Comparison of ENCODE assay signal across 9 cellular contexts in the genomic region with DNA sequence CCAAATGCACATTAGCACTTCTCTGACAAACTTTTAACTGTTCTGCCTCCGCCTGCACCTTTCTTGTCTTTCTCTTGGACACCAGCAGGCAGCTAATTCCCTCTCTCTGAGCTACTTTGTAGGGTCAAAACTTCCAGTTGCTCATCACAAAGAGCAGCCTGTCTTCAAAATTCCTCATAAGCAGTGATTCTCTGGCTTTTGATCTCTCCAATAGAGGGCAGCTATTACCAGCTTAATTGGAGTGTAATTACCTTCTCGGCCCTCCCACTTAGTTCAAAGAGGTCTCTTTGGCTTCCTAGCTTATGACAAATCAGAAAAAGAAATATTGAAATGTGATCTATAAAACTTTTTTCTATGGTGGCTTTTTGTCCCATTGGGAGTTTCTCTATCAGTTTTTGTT. TPM values are rescaled to one million over a fixed set of nuclear protein-coding genes. Genes with fewer than 3 reads are reported as not detected.
DNase-seq lines count a peak whose midpoint lies in the region; ATAC-seq and TF ChIP-seq lines count a peak whose summit lies in the region.
"Had no signal": no experiment of that assay in that cellular context is flagged by ENCODE, and none has a peak within 500 bp of the region (broad histone marks: within the 10 kb centered on the region; RNA-seq: fewer than 3 reads in every experiment).

No MANE protein-coding gene starts in this region.

- TF ChIP-seq POLR2A in upper lobe of left lung (IDR thresholded peaks at IDR 0.05) (no peak), uterus (IDR thresholded peaks at IDR 0.05) (no peak)

- intact Hi-C loops in left cardiac atrium (cut with DNase I), result loop anchor here (5.0 kb wide), 1 partner anchor 103 kb away; no protein-coding TSS in a partner anchor
- intact Hi-C loops in uterus (cut with DNase I; ENCODE audit: low total_unique reads), result no loop called here

- H3K36me3 ChIP-seq in right atrium auricular region (no peaks in the 10 kb centered on the region), RWPE2 (ENCODE audit: low read depth) (no peaks in the 10 kb centered on the region), upper lobe of left lung (no peaks in the 10 kb centered on the region), uterus (no peaks in the 10 kb centered on the region)

- peak; percentile 57 to 67 for ATAC-seq in left cardiac atrium
- ATAC-seq in RWPE2 (ENCODE audit: low read depth), result peak; percentile 58
- peak; percentile 15 for ATAC-seq in foreskin keratinocyte
- peak in 1 of 2 donors; percentile 36 for ATAC-seq in upper lobe of left lung (ENCODE audit: low FRiP score in 2 of 2)
- no peak for ATAC-seq in HG02981 (IDR thresholded peaks at IDR 0.05; ENCODE audit: unreplicated experiment)
- ATAC-seq in HG02938 (IDR thresholded peaks at IDR 0.05; ENCODE audit: unreplicated experiment), result no peak

- TF ChIP-seq CTCF in right atrium auricular region (IDR thresholded peaks at IDR 0.05) (peak in 1 of 2 donors; percentile 52), RWPE2 (IDR thresholded peaks at IDR 0.05; ENCODE audit: poor library complexity, severe bottlenecking) (peak; percentile 76), foreskin keratinocyte (conservative IDR thresholded peaks at IDR 0.05) (peak; percentile 80), upper lobe of left lung (IDR thresholded peaks at IDR 0.05) (peak in 5 of 6 experiments; percentile 13 to 43 (median 16)), uterus (IDR thresholded peaks at IDR 0.05) (no peak)

- DNase-seq in left cardiac atrium (no peak), right atrium auricular region (ENCODE audit: low spot score) (no peak), RWPE2 (ENCODE audit: low spot score) (no peak), foreskin keratinocyte (peak in 1 of 2 donors; percentile 46), upper lobe of left lung (no peak), uterus (no peak)
- DNase-seq: DND-41 had no signal

- no peaks in the 10 kb centered on the region for H3K4me1 ChIP-seq in right atrium auricular region
- peaks cover 20% of the 10 kb centered on the region for H3K4me1 ChIP-seq in RWPE2 (ENCODE audit: insufficient read depth, poor library complexity, severe bottlenecking)
- H3K4me1 ChIP-seq in foreskin keratinocyte, result peaks cover 17% of the 10 kb centered on the region
- no peaks in the 10 kb centered on the region for H3K4me1 ChIP-seq in upper lobe of left lung
- no peaks in the 10 kb centered on the region for H3K4me1 ChIP-seq in uterus

- no peak for TF ChIP-seq EP300 in upper lobe of left lung (IDR thresholded peaks at IDR 0.05)

- H3K9me3 ChIP-seq in right atrium auricular region, result no peaks in the 10 kb centered on the region
- H3K9me3 ChIP-seq in RWPE2 (ENCODE audit: severe bottlenecking), result no peaks in the 10 kb centered on the region
- no peaks in the 10 kb centered on the region for H3K9me3 ChIP-seq in upper lobe of left lung
- no peaks in the 10 kb centered on the region for H3K9me3 ChIP-seq in uterus

- WGBS in upper lobe of left lung, 2 donors, result 60 to 62% methylated on average over 2 of the region's 2 CpGs

- H3K27ac ChIP-seq in right atrium auricular region, result no peak overlapping the region
- no peak overlapping the region for H3K27ac ChIP-seq in RWPE2 (ENCODE audit: poor library complexity, severe bottlenecking)
- no peak overlapping the region for H3K27ac ChIP-seq in foreskin keratinocyte
- no peak overlapping the region for H3K27ac ChIP-seq in upper lobe of left lung
- no peak overlapping the region for H3K27ac ChIP-seq in uterus

- H3K27me3 ChIP-seq in right atrium auricular region, result no peaks in the 10 kb centered on the region
- no peaks in the 10 kb centered on the region for H3K27me3 ChIP-seq in RWPE2 (ENCODE audit: insufficient read depth, poor library complexity, severe bottlenecking)
- H3K27me3 ChIP-seq in foreskin keratinocyte, result no peaks in the 10 kb centered on the region
- H3K27me3 ChIP-seq in upper lobe of left lung, result no peaks in the 10 kb centered on the region
- H3K27me3 ChIP-seq in uterus, result no peaks in the 10 kb centered on the region

- no peak overlapping the region for H3K4me3 ChIP-seq in right atrium auricular region
- no peak overlapping the region for H3K4me3 ChIP-seq in RWPE2 (ENCODE audit: severe bottlenecking)
- H3K4me3 ChIP-seq in upper lobe of left lung, result no peak overlapping the region
- H3K4me3 ChIP-seq in uterus, result no peak overlapping the region

RNA-seq across cellular contexts. Expression of a gene that starts 43.6 kb away (rescaled TPM):
- total RNA-seq in left cardiac atrium (10 to 100 TPM; 87.6 to 88.7 TPM), right atrium auricular region (10 to 100 TPM; 58.3 to 85.6 TPM), foreskin keratinocyte (115 and 122 TPM in 2 replicates), upper lobe of left lung (100 to 1,000 TPM in 1 of 6 donors, 10 to 100 TPM in 5; 33.5 to 107 (median 73.1) TPM), uterus (10 to 100 TPM; 39.5 to 92.9 (median 63.8) TPM)
- polyA plus RNA-seq in foreskin keratinocyte, result 55.9 and 66.6 TPM in 2 replicates

Comparison
In these comparisons a context has a peak if more than half of its experiments do, and no peak if none do; other contexts are left out.
1. ATAC-seq: peak in left cardiac atrium (2 of 2), RWPE2 (single experiment) and foreskin keratinocyte (single experiment); none in HG02981 (single experiment) and HG02938 (single experiment).
2. CTCF ChIP-seq: peak in RWPE2 (single experiment), foreskin keratinocyte (single experiment) and upper lobe of left lung (5 of 6); none in uterus (0 of 4).